Comparison of ENCODE assay signal across 15 cellular contexts in the genomic region with DNA sequence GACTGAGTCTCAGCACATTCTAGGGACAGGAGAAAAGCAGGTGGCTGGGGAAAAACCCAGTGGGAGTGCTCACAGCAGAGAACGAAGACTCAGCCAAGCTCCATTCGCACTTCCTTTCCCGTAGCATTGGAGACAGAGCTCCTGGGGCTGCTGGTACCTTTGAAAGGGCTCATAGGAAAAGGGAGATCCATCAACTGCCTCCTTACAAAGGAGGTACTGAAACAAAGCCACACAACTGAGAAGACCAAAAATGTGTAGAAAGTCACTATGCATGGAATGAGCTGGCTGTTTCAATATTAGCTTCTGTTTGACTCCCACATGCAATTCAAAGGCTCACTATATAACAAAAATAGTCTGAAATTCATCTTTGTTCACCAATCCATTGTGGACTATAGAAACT. TPM values are rescaled to one million over a fixed set of nuclear protein-coding genes. Genes with fewer than 3 reads are reported as not detected.
DNase-seq lines count a peak whose midpoint lies in the region; ATAC-seq and TF ChIP-seq lines count a peak whose summit lies in the region.
"Had no signal": no experiment of that assay in that cellular context is flagged by ENCODE, and none has a peak within 500 bp of the region (broad histone marks: within the 10 kb centered on the region; RNA-seq: fewer than 3 reads in every experiment).

No MANE protein-coding gene starts in this region.

- H3K36me3 ChIP-seq in GM06990 (ENCODE audit: control insufficient read depth, insufficient read depth, low read length), result peaks cover 2% of the 10 kb centered on the region; the same call in 1 of the 2 replicates
- peaks cover 0 to 61% (median 4%) of the 10 kb centered on the region in 6 donors for H3K36me3 ChIP-seq in spleen
- H3K36me3 ChIP-seq: SJCRH30 had no signal

- ATAC-seq in GM18858 (IDR thresholded peaks at IDR 0.05; ENCODE audit: unreplicated experiment), result peak; percentile 62
- peak; percentile 74 for ATAC-seq in HG02678 (IDR thresholded peaks at IDR 0.05; ENCODE audit: unreplicated experiment)
- ATAC-seq in HG03280 (IDR thresholded peaks at IDR 0.05; ENCODE audit: unreplicated experiment), result no peak
- ATAC-seq in HG03196 (IDR thresholded peaks at IDR 0.05; ENCODE audit: unreplicated experiment), result no peak
- ATAC-seq: psoas muscle had no signal

- H3K27me3 Mint-ChIP-seq in activated naive CD8-positive, alpha-beta T cell treated with anti-CD3 and anti-CD28 coated beads for 36 hours, result no peaks in the 10 kb centered on the region
- H3K27me3 Mint-ChIP-seq: natural killer cell treated with Interleukin-12 subunit alpha and Interleukin-12 subunit beta and Interleukin-15 and Interleukin-18, amount 100 ng/mL, for 72 hours had no signal

- H3K4me1 Mint-ChIP-seq in activated naive CD8-positive, alpha-beta T cell treated with anti-CD3 and anti-CD28 coated beads for 36 hours, result peaks cover 20% of the 10 kb centered on the region

- TF ChIP-seq CTCF in GM06990 (IDR thresholded peaks at IDR 0.05; ENCODE audit: insufficient read depth, low read length, poor library complexity, severe bottlenecking), result no peak
- TF ChIP-seq CTCF in spleen (IDR thresholded peaks at IDR 0.05 in 8 of 11, conservative IDR thresholded peaks at IDR 0.05 in 3 of 11), result no peak

- DNase-seq in GM06990 (ENCODE audit: extremely low read depth, insufficient read length) (peak; percentile 24), activated gamma-delta T cell (lab: John Stamatoyannopoulos, UW) (no peak), spleen (no peak)
- DNase-seq in activated naive CD8-positive, alpha-beta T cell treated with anti-CD3 and anti-CD28 coated beads for 36 hours, result no peak
- DNase-seq: activated effector memory CD4-positive, alpha-beta T cell treated with anti-CD3 and anti-CD28 coated beads, Interleukin-2, amount 50 U/mL, for 16 hours; esophagus squamous epithelium; mesenchymal stem cell; NCI-H187; psoas muscle; SJCRH30 had no signal

- H3K4me1 ChIP-seq in spleen, result peaks cover 0 to 14% (median under 1%) of the 10 kb centered on the region in 6 donors
- H3K4me1 ChIP-seq: esophagus squamous epithelium, SJCRH30 had no signal

- no peak overlapping the region for H3K27ac ChIP-seq in spleen
- H3K27ac ChIP-seq: esophagus squamous epithelium, psoas muscle, SJCRH30 had no signal

- H3K4me3 ChIP-seq in GM06990 (replicated peaks; ENCODE audit: low read depth, low read length) (no peak overlapping the region), spleen (no peak overlapping the region)
- H3K4me3 ChIP-seq: esophagus squamous epithelium, psoas muscle, SJCRH30 had no signal

- no peaks in the 10 kb centered on the region for H3K9me3 Mint-ChIP-seq in activated naive CD8-positive, alpha-beta T cell treated with anti-CD3 and anti-CD28 coated beads for 36 hours
- H3K9me3 Mint-ChIP-seq: natural killer cell treated with Interleukin-12 subunit alpha and Interleukin-12 subunit beta and Interleukin-15 and Interleukin-18, amount 100 ng/mL, for 72 hours had no signal

- peak overlapping the region; percentile 1 for H3K27ac Mint-ChIP-seq in activated naive CD8-positive, alpha-beta T cell treated with anti-CD3 and anti-CD28 coated beads for 36 hours
- H3K27ac Mint-ChIP-seq: natural killer cell treated with Interleukin-12 subunit alpha and Interleukin-12 subunit beta and Interleukin-15 and Interleukin-18, amount 100 ng/mL, for 72 hours had no signal

- intact Hi-C loops in spleen (cut with DNase I; ENCODE audit: low total_unique reads), result no loop called here

- peaks cover 20% of the 10 kb centered on the region for H3K36me3 Mint-ChIP-seq in activated naive CD8-positive, alpha-beta T cell treated with anti-CD3 and anti-CD28 coated beads for 36 hours

- H3K4me3 Mint-ChIP-seq in activated naive CD8-positive, alpha-beta T cell treated with anti-CD3 and anti-CD28 coated beads for 36 hours, result no peak overlapping the region
- H3K4me3 Mint-ChIP-seq: natural killer cell treated with Interleukin-12 subunit alpha and Interleukin-12 subunit beta and Interleukin-15 and Interleukin-18, amount 100 ng/mL, for 72 hours had no signal

- H3K27me3 ChIP-seq in GM06990 (replicated peaks; ENCODE audit: control insufficient read depth, insufficient read depth, low read length) (no peaks in the 10 kb centered on the region), spleen (replicated peaks in 1 of 7) (no peaks in the 10 kb centered on the region)
- H3K27me3 ChIP-seq: esophagus squamous epithelium, SJCRH30 had no signal

- 74 to 90% (median 78%) methylated on average over 3 of the region's 3 CpGs for WGBS in spleen, 5 donors

- H3K9me3 ChIP-seq in spleen, result no peaks in the 10 kb centered on the region
- H3K9me3 ChIP-seq: esophagus squamous epithelium, psoas muscle, SJCRH30 had no signal

- no peak for TF ChIP-seq POLR2A in spleen (IDR thresholded peaks at IDR 0.05)

RNA-seq across cellular contexts. Expression of a gene that starts 16.9 kb away (rescaled TPM):
- 10 to 100 TPM; 23.6 to 30.0 TPM for total RNA-seq in activated naive CD8-positive, alpha-beta T cell treated with anti-CD3 and anti-CD28 coated beads for 36 hours
- total RNA-seq in spleen, result 10 to 100 TPM; 20.3 to 65.6 (median 40.6) TPM
- polyA plus RNA-seq in spleen, result 10 to 100 TPM in 1 of 3 donors, 1 to 10 TPM in 2; 4.0 to 12.8 (median 5.5) TPM

RNA-seq across cellular contexts. Expression of a gene that starts 45.7 kb away (rescaled TPM):
- total RNA-seq in activated naive CD8-positive, alpha-beta T cell treated with anti-CD3 and anti-CD28 coated beads for 36 hours, result 1 to 10 TPM in 1 of 2 experiments, under 1 TPM in 1; 0.91 to 1.0 TPM
- 1 to 10 TPM in 5 of 7 donors, not detected in 2; 2.5 to 6.8 (median 3.4) TPM for total RNA-seq in spleen
- polyA plus RNA-seq in spleen, result 10 to 100 TPM; 10.0 to 17.8 (median 16.1) TPM

RNA-seq across cellular contexts. Expression of a gene that starts 50.0 kb away (rescaled TPM):
- total RNA-seq in activated naive CD8-positive, alpha-beta T cell treated with anti-CD3 and anti-CD28 coated beads for 36 hours, result 1 to 10 TPM; 4.8 to 6.8 TPM
- 10 to 100 TPM in 6 of 7 donors, 1 to 10 TPM in 1; 9.9 to 27.4 (median 20.1) TPM for total RNA-seq in spleen
- polyA plus RNA-seq in spleen, result 10 to 100 TPM; 10.4 to 54.2 (median 30.3) TPM
- total RNA-seq: SJCRH30 had no signal

Comparison
In these comparisons a context has a peak if more than half of its experiments do, and no peak if none do; other contexts are left out.
1. ATAC-seq: peak in GM18858 (single experiment) and HG02678 (single experiment); none in HG03280 (single experiment) and HG03196 (single experiment).